ENCODE assay signal across 25 cellular contexts in the genomic region with DNA sequence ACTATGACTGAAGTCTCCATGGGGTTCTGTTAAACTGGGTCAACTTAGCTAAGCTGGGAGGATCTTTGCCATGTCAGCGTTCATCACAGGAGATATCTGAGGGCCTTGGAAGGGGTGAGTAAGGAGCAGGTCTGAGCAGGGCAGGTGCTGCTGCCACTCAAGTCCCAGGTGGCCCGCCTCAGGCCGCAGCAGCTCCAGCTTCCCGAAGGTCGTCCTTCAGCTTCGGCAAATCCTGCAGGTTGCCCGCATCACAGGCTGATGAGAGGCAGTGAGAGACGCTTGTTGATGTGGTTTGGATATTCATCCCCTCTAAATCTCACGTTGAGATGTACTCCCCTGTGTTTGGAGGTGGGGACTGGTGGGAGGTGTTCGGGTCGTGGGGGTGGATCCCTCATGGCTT.
DNase-seq lines count a peak whose midpoint lies in the region; ATAC-seq, FAIRE-seq and TF ChIP-seq lines count a peak whose summit lies in the region.
"Had no signal": no experiment of that assay in that cellular context is flagged by ENCODE, and none has a peak within 500 bp of the region (broad histone marks: within the 10 kb centered on the region; RNA-seq: fewer than 3 reads in every experiment).

No MANE protein-coding gene starts in this region.

- H3K56ac ChIP-seq in H1 (replicated peaks; ENCODE audit: insufficient read length, low read depth, low read length), result no peak overlapping the region
- H3K56ac ChIP-seq in H9 (ENCODE audit: insufficient read length, low read depth, low read length), result no peak overlapping the region

- H3T11ph ChIP-seq in H9 (ENCODE audit: low read length), result no peak overlapping the region

- no peak overlapping the region for H2BK5ac ChIP-seq in H1 (ENCODE audit: low read depth, low read length)
- no peak overlapping the region for H2BK5ac ChIP-seq in H9 (ENCODE audit: insufficient read length, low read length)

- H4K91ac ChIP-seq in H1 (replicated peaks; ENCODE audit: insufficient read length, low read length) (no peak overlapping the region), H9 (ENCODE audit: insufficient read length, low read depth, low read length) (no peak overlapping the region)

- peaks cover 3% of the 10 kb centered on the region for H3K27me3 Mint-ChIP-seq in H9 (ENCODE audit: low read depth)
- H3K27me3 Mint-ChIP-seq: CD4-positive, alpha-beta memory T cell; CD4-positive, CD25-positive, alpha-beta regulatory T cell had no signal

- intact Hi-C loops in HepG2 (cut with micrococcal nuclease; ENCODE audit: unreplicated experiment) (no loop called here), right lobe of liver (cut with DNase I) (no loop called here)

- TF ChIP-seq EP300 in HepG2 (IDR thresholded peaks at IDR 0.05; ENCODE audit: low read depth in 2 of 2, low read length in 2 of 2) (no peak), HepG2 (CRISPR knock-in tag; IDR thresholded peaks at IDR 0.05; ENCODE audit: borderline replicate concordance) (no peak), H1 (IDR thresholded peaks at IDR 0.05; ENCODE audit: borderline replicate concordance in 1 of 2, low read depth in 2 of 2, low read length in 2 of 2) (no peak)

- 56% methylated on average over 4 of the region's 11 CpGs for WGBS in HepG2 (ENCODE audit: low lambda C conversion rate)
- 80% methylated on average over 3 of the region's 11 CpGs for WGBS in right lobe of liver (ENCODE audit: insufficient coverage, low coverage, low lambda C conversion rate, missing lambda C conversion rate)
- 92% methylated on average over 11 of the region's 11 CpGs; no CpG with 5 or more reads in 1 of the 2 experiments for WGBS in H1 (ENCODE audit: extremely low coverage in 1 of 2, insufficient coverage in 1 of 2, insufficient read length in 1 of 2, insufficient replicate concordance in 2 of 2, low coverage in 1 of 2, low lambda C conversion rate in 2 of 2, missing lambda C conversion rate in 1 of 2), 2 experiments
- no CpG with 5 or more reads among the region's 11 CpGs for WGBS in H9 (ENCODE audit: extremely low coverage, insufficient read length, low lambda C conversion rate)

- no peak overlapping the region for H3K27ac Mint-ChIP-seq in H9
- H3K27ac Mint-ChIP-seq: CD4-positive, alpha-beta memory T cell; CD8-positive, alpha-beta memory T cell had no signal

- H3K4me3 Mint-ChIP-seq in H9, result no peak overlapping the region
- H3K4me3 Mint-ChIP-seq: CD14-positive monocyte; CD4-positive, alpha-beta memory T cell; CD4-positive, CD25-positive, alpha-beta regulatory T cell; CD8-positive, alpha-beta memory T cell had no signal

- ATAC-seq in HepG2 (no peak), right lobe of liver (no peak)
- ATAC-seq: GM12878 had no signal

- no peaks in the 10 kb centered on the region for H3K79me1 ChIP-seq in H1 (ENCODE audit: low read depth, low read length)
- no peaks in the 10 kb centered on the region for H3K79me1 ChIP-seq in H9 (ENCODE audit: insufficient read depth, low read depth, low read length, poor library complexity, severe bottlenecking)

- H3K79me2 ChIP-seq in HepG2 (ENCODE audit: insufficient read depth, low read length) (no peaks in the 10 kb centered on the region), H1 (ENCODE audit: control insufficient read depth in 1 of 2, insufficient read depth in 2 of 2, low read length in 2 of 2) (no peaks in the 10 kb centered on the region), H9 (ENCODE audit: insufficient read depth, low read length) (no peaks in the 10 kb centered on the region)

- H3K4me3 ChIP-seq in HepG2 (replicated peaks in 1 of 3; ENCODE audit: insufficient read depth in 1 of 3, low read depth in 2 of 3, low read length in 3 of 3) (no peak overlapping the region), right lobe of liver (no peak overlapping the region), H1 (ENCODE audit: extremely low read depth in 1 of 4, insufficient read depth in 2 of 4, low read depth in 3 of 4, low read length in 4 of 4) (no peak overlapping the region)
- H3K4me3 ChIP-seq: BLaER1, GM12878 had no signal

- no peak overlapping the region for H3K9ac ChIP-seq in HepG2 (ENCODE audit: insufficient read depth, low read depth, low read length)
- H3K9ac ChIP-seq in H1 (replicated peaks in 1 of 4; ENCODE audit: extremely low read depth in 1 of 4, low read depth in 3 of 4, low read length in 3 of 4), result no peak overlapping the region
- no peak overlapping the region for H3K9ac ChIP-seq in H9 (ENCODE audit: extremely low read depth, insufficient read length, low read length)
- H3K9ac ChIP-seq: BLaER1 had no signal

- no TSS peak for BruUV-seq in HepG2 (replicated peaks; lab: Mats Ljungman, UMichigan)

- TF ChIP-seq CTCF in HepG2 (CRISPR knock-in tag; IDR thresholded peaks at IDR 0.05) (no peak), right lobe of liver (IDR thresholded peaks at IDR 0.05) (no peak), H1 (IDR thresholded peaks at IDR 0.05; ENCODE audit: control extremely low read depth in 1 of 3, insufficient read depth in 1 of 3, low read depth in 1 of 3, low read length in 3 of 3) (no peak), H9 (conservative IDR thresholded peaks at IDR 0.05) (no peak)

- H4K5ac ChIP-seq in H1 (ENCODE audit: insufficient read length, low read depth, low read length) (no peak overlapping the region), H9 (ENCODE audit: insufficient read length, low read depth, low read length) (no peak overlapping the region)

- TF ChIP-seq RAD21 in HepG2 (CRISPR knock-in tag; IDR thresholded peaks at IDR 0.05) (no peak), H1 (IDR thresholded peaks at IDR 0.05 in 1 of 2, conservative IDR thresholded peaks at IDR 0.05 in 1 of 2; ENCODE audit: low read depth in 2 of 2, low read length in 2 of 2) (no peak)

- H3K4me2 ChIP-seq in HepG2 (ENCODE audit: low read depth, low read length), result no peak overlapping the region
- no peak overlapping the region for H3K4me2 ChIP-seq in H1 (ENCODE audit: insufficient read depth in 1 of 2, low read depth in 2 of 2, low read length in 2 of 2)
- no peak overlapping the region for H3K4me2 ChIP-seq in H9 (ENCODE audit: insufficient read depth, insufficient read length, low read length)
- H3K4me2 ChIP-seq: BLaER1 had no signal

- H2AK5ac ChIP-seq in H1 (ENCODE audit: low read depth, low read length) (no peak overlapping the region), H9 (ENCODE audit: insufficient read length, low read length) (no peak overlapping the region)

- POLR2A ChIA-PET in HepG2 (lab: Yijun Ruan, JAX) (no interaction called here), H1 (lab: Charles Lee; ENCODE audit: partially characterized antibody) (no interaction called here)

- peaks cover 18 to 31% of the 10 kb centered on the region in 2 experiments for H3K9me3 Mint-ChIP-seq in H9

- H3K23ac ChIP-seq in H1 (ENCODE audit: insufficient read length) (no peak overlapping the region), H9 (ENCODE audit: insufficient read length, low read depth, low read length) (no peak overlapping the region)

- no peak overlapping the region for H3K27ac ChIP-seq in HepG2 (ENCODE audit: extremely low read length, insufficient read depth, low read length)
- no peak overlapping the region for H3K27ac ChIP-seq in right lobe of liver
- H3K27ac ChIP-seq in H1 (ENCODE audit: low read depth, low read length), result no peak overlapping the region
- no peak overlapping the region for H3K27ac ChIP-seq in H9 (ENCODE audit: insufficient read length, low read depth, low read length)
- H3K27ac ChIP-seq: BLaER1 had no signal

- no peak overlapping the region for H3K14ac ChIP-seq in H1 (ENCODE audit: insufficient read length)
- H3K14ac ChIP-seq in H9 (ENCODE audit: insufficient read depth, low read length), result no peak overlapping the region

- no peaks in the 10 kb centered on the region for H3K36me3 ChIP-seq in HepG2 (replicated peaks in 1 of 2; ENCODE audit: control insufficient read depth in 1 of 2, insufficient read depth in 2 of 2, low read length in 2 of 2)
- no peaks in the 10 kb centered on the region for H3K36me3 ChIP-seq in right lobe of liver
- H3K36me3 ChIP-seq in H1 (ENCODE audit: control insufficient read depth in 2 of 4, insufficient read depth in 4 of 4, low read length in 3 of 4), result no peaks in the 10 kb centered on the region
- H3K36me3 ChIP-seq: BE2C had no signal

- H3K9me3 ChIP-seq in HepG2 (ENCODE audit: low read length) (peaks cover 13% of the 10 kb centered on the region; the same call in 1 of the 2 replicates), right lobe of liver (no peaks in the 10 kb centered on the region), H1 (ENCODE audit: insufficient read depth in 2 of 2, low read depth in 1 of 2, low read length in 1 of 2) (peaks cover 9 to 13% of the 10 kb centered on the region in 2 experiments), H9 (ENCODE audit: control insufficient read depth, low read depth, low read length) (peaks cover 13% of the 10 kb centered on the region)
- H3K9me3 ChIP-seq: BE2C had no signal

- no peak overlapping the region for H2BK12ac ChIP-seq in H1 (ENCODE audit: low read depth, low read length)
- no peak overlapping the region for H2BK12ac ChIP-seq in H9 (ENCODE audit: insufficient read length, low read depth, low read length)

- no peak for FAIRE-seq in HepG2 (lab: Jason Lieb, UNC)
- no peak for FAIRE-seq in H1 (lab: Jason Lieb, UNC)
- FAIRE-seq: A204.1, GM12878, GM12892, GM18507 had no signal

- no peak for DNase-seq in HepG2 (ENCODE audit: low spot score)
- no peak for DNase-seq in right lobe of liver
- no peak for DNase-seq in H1 (ENCODE audit: low read depth in 1 of 2, low spot score in 2 of 2)
- DNase-seq in H9, result no peak
- no peak for DNase-seq in NCI-H446 (lab: John Stamatoyannopoulos, UW)
- DNase-seq: 8988T; ACHN; BE2C; C1 segment of cervical spinal cord; CD4-positive, alpha-beta memory T cell; CD4-positive, CD25-positive, alpha-beta regulatory T cell; CD8-positive, alpha-beta memory T cell; COR-L47; DMS 273 treated with DMSO at 0.1 percent for 48 hours; DMS153; DMS79; DND-41; EL; GDM1 had no signal

- peaks cover 16% of the 10 kb centered on the region for H3K4me1 ChIP-seq in HepG2 (ENCODE audit: insufficient read depth, low read length)
- H3K4me1 ChIP-seq in right lobe of liver, result no peaks in the 10 kb centered on the region
- no peaks in the 10 kb centered on the region for H3K4me1 ChIP-seq in H1 (replicated peaks in 1 of 4; ENCODE audit: control insufficient read depth in 3 of 4, insufficient read depth in 4 of 4, low read length in 3 of 4)
- no peaks in the 10 kb centered on the region for H3K4me1 ChIP-seq in H9 (ENCODE audit: insufficient read depth, low read length)
- H3K4me1 ChIP-seq: BE2C, BLaER1 had no signal

- no peak overlapping the region for H2BK20ac ChIP-seq in H1 (ENCODE audit: low read length)
- H2BK20ac ChIP-seq in H9 (ENCODE audit: low read depth, low read length, poor library complexity, severe bottlenecking), result no peak overlapping the region

- H4K20me1 ChIP-seq in HepG2 (ENCODE audit: insufficient read depth, low read length), result no peaks in the 10 kb centered on the region
- H4K20me1 ChIP-seq in H1 (replicated peaks in 1 of 2; ENCODE audit: control insufficient read depth in 1 of 2, insufficient read depth in 2 of 2, low read length in 2 of 2), result no peaks in the 10 kb centered on the region
- H4K20me1 ChIP-seq in H9 (ENCODE audit: control insufficient read depth, insufficient read depth, insufficient read length), result no peaks in the 10 kb centered on the region
- H4K20me1 ChIP-seq: BLaER1 had no signal

- H3K27me3 ChIP-seq in HepG2 (ENCODE audit: control insufficient read depth in 1 of 2, insufficient read depth in 2 of 2, low read length in 2 of 2) (peaks cover 0 to 5% of the 10 kb centered on the region in 2 experiments; a peak in 2 of 5 replicates), right lobe of liver (no peaks in the 10 kb centered on the region), H1 (replicated peaks in 1 of 4; ENCODE audit: control insufficient read depth in 3 of 4, extremely low read depth in 1 of 4, insufficient read depth in 3 of 4, low read length in 3 of 4) (no peaks in the 10 kb centered on the region), H9 (ENCODE audit: insufficient read depth, low read length) (no peaks in the 10 kb centered on the region)
- H3K27me3 ChIP-seq: BE2C, BLaER1 had no signal

- H3K23me2 ChIP-seq in H1 (ENCODE audit: low read depth, low read length) (no peaks in the 10 kb centered on the region), H9 (ENCODE audit: insufficient read length, low read depth, low read length, poor library complexity, severe bottlenecking) (no peaks in the 10 kb centered on the region)

- no peak for TF ChIP-seq POLR2A in HepG2 (IDR thresholded peaks at IDR 0.05; ENCODE audit: insufficient read depth in 1 of 2, low read depth in 2 of 2, low read length in 2 of 2)
- no peak for TF ChIP-seq POLR2A in right lobe of liver (IDR thresholded peaks at IDR 0.05)
- no peak for TF ChIP-seq POLR2A in H1 (IDR thresholded peaks at IDR 0.05; ENCODE audit: control extremely low read depth in 1 of 2, low read depth in 2 of 2, low read length in 2 of 2)

- CTCF ChIA-PET in HepG2 (lab: Yijun Ruan, JAX; ENCODE audit: low intra/inter-chr PET ratio, low total read pairs) (no interaction called here), H1 (lab: Charles Lee; ENCODE audit: partially characterized antibody) (interaction anchor here (1.5 to 1.6 kb wide), 2 partner anchors 48 to 439 kb away, joined by 4 to 7 read pairs; no protein-coding TSS in a partner anchor)

- H3K4me1 Mint-ChIP-seq in H9, result peaks cover 0 to 7% of the 10 kb centered on the region in 2 experiments; a peak in 2 of 4 replicates
- H3K4me1 Mint-ChIP-seq: CD4-positive, alpha-beta memory T cell; CD4-positive, CD25-positive, alpha-beta regulatory T cell; CD8-positive, alpha-beta memory T cell had no signal

- H2BK15ac ChIP-seq in H1 (ENCODE audit: low read length) (no peak overlapping the region), H9 (ENCODE audit: low read depth, low read length) (no peak overlapping the region)

- 0 out of 2 replicates have a peak overlapping the region, but pooled peaks have one; percentile 35 for H4K8ac ChIP-seq in H1 (ENCODE audit: extremely low read depth, insufficient read depth, low read length)
- H4K8ac ChIP-seq in H9 (replicated peaks; ENCODE audit: insufficient read length, low read depth, low read length), result no peak overlapping the region

- peaks cover 8 to 20% (median 17%) of the 10 kb centered on the region in 3 experiments for H3K36me3 Mint-ChIP-seq in H9 (ENCODE audit: insufficient read depth in 1 of 3, low read depth in 3 of 3)
- H3K36me3 Mint-ChIP-seq: CD4-positive, alpha-beta memory T cell; CD4-positive, CD25-positive, alpha-beta regulatory T cell; CD8-positive, alpha-beta memory T cell had no signal

- in situ Hi-C loops in HepG2 (cut with HindIII; ENCODE audit: extremely low pct_ligation_motif_present, low pct_unique_long_range_greater_than_20kb), result no loop called here

- H3K4ac ChIP-seq in H1 (replicated peaks; ENCODE audit: insufficient read length, low read depth, low read length) (no peak overlapping the region), H9 (ENCODE audit: low read depth, low read length) (no peak overlapping the region)

- no peak overlapping the region for H3K18ac ChIP-seq in H1 (ENCODE audit: extremely low read depth, low read length)
- no peak overlapping the region for H3K18ac ChIP-seq in H9 (ENCODE audit: insufficient read length, low read depth, low read length)

- no peak overlapping the region for H2AFZ ChIP-seq in HepG2 (ENCODE audit: low read length)
- no peak overlapping the region for H2AFZ ChIP-seq in H1 (ENCODE audit: low read length)
- no peak overlapping the region for H2AFZ ChIP-seq in H9 (ENCODE audit: low read length)

- no peak overlapping the region for H2BK120ac ChIP-seq in H1 (replicated peaks; ENCODE audit: low read depth, low read length)
- H2BK120ac ChIP-seq in H9 (ENCODE audit: low read depth, low read length, poor library complexity, severe bottlenecking), result no peak overlapping the region

Comparison
In these comparisons a context has a peak if more than half of its experiments do, and no peak if none do; other contexts are left out.
1. Of the 41 proteins assayed by ChIP-seq in both HepG2 and H1: peak only in HepG2: MAFK; only in H1: none; in both: none; in neither: 40.